Comparison of ENCODE assay signal across 9 cellular contexts in genomic region chr16:55464375-55464774, GRCh38. TPM values are rescaled to one million over a fixed set of nuclear protein-coding genes. Genes with fewer than 3 reads are reported as not detected.
"Had no signal": no experiment of that assay in that cellular context is flagged by ENCODE, and none has a peak within 500 bp of the region (broad histone marks: within the 10 kb centered on the region; RNA-seq: fewer than 3 reads in every experiment).

No MANE protein-coding gene starts in this region.

- H3K27ac Mint-ChIP-seq: activated CD4-positive, alpha-beta memory T cell treated with anti-CD3 and anti-CD28 coated beads, Interleukin-2, amount 10 ng/mL, durations not matched to agents 7 days and 5 days; activated naive CD4-positive, alpha-beta T cell treated with anti-CD3 and anti-CD28 coated beads for 36 hours; activated naive CD8-positive, alpha-beta T cell treated with anti-CD3 and anti-CD28 coated beads for 36 hours; activated T-cell treated with anti-CD3 and anti-CD28 coated beads, Interleukin-2, amount 50 U/mL, for 72 hours; activated T-helper 17 cell treated with anti-CD3 and anti-CD28 coated beads, Interleukin-2, amount 50 U/mL, for 72 hours; T-cell; T-helper 17 cell had no signal

- H3K9me3 Mint-ChIP-seq: activated CD4-positive, alpha-beta memory T cell treated with anti-CD3 and anti-CD28 coated beads, Interleukin-2, amount 10 ng/mL, durations not matched to agents 7 days and 5 days; activated naive CD4-positive, alpha-beta T cell treated with anti-CD3 and anti-CD28 coated beads for 36 hours; activated naive CD8-positive, alpha-beta T cell treated with anti-CD3 and anti-CD28 coated beads for 36 hours; activated T-cell treated with anti-CD3 and anti-CD28 coated beads, Interleukin-2, amount 50 U/mL, for 72 hours; activated T-helper 17 cell treated with anti-CD3 and anti-CD28 coated beads, Interleukin-2, amount 50 U/mL, for 72 hours; T-cell had no signal

- H3K27me3 Mint-ChIP-seq: activated CD4-positive, alpha-beta memory T cell treated with anti-CD3 and anti-CD28 coated beads, Interleukin-2, amount 10 ng/mL, durations not matched to agents 7 days and 5 days; activated T-helper 17 cell treated with anti-CD3 and anti-CD28 coated beads, Interleukin-2, amount 50 U/mL, for 72 hours had no signal

- H3K4me3 Mint-ChIP-seq: activated CD4-positive, alpha-beta memory T cell treated with anti-CD3 and anti-CD28 coated beads, Interleukin-2, amount 10 ng/mL, durations not matched to agents 7 days and 5 days; activated naive CD4-positive, alpha-beta T cell treated with anti-CD3 and anti-CD28 coated beads for 36 hours; activated naive CD8-positive, alpha-beta T cell treated with anti-CD3 and anti-CD28 coated beads for 36 hours; activated T-cell treated with anti-CD3 and anti-CD28 coated beads, Interleukin-2, amount 50 U/mL, for 72 hours; activated T-helper 17 cell treated with anti-CD3 and anti-CD28 coated beads, Interleukin-2, amount 50 U/mL, for 72 hours; T-cell; T-helper 17 cell had no signal

- DNase-seq: NCI-H524 treated with DMSO at 0.1 percent for 48 hours had no signal

- H3K36me3 Mint-ChIP-seq: activated naive CD8-positive, alpha-beta T cell treated with anti-CD3 and anti-CD28 coated beads for 36 hours; T-cell had no signal

- H3K4me1 Mint-ChIP-seq: activated CD4-positive, alpha-beta memory T cell treated with anti-CD3 and anti-CD28 coated beads, Interleukin-2, amount 10 ng/mL, durations not matched to agents 7 days and 5 days; activated naive CD8-positive, alpha-beta T cell treated with anti-CD3 and anti-CD28 coated beads for 36 hours; activated T-helper 17 cell treated with anti-CD3 and anti-CD28 coated beads, Interleukin-2, amount 50 U/mL, for 72 hours had no signal

RNA-seq across cellular contexts. Expression of gene MMP2, which starts 14.6 kb away (rescaled TPM):
- total RNA-seq: activated CD8-positive, alpha-beta memory T cell treated with anti-CD3 and anti-CD28 coated beads for 36 hours; activated naive CD4-positive, alpha-beta T cell treated with anti-CD3 and anti-CD28 coated beads for 36 hours; activated naive CD8-positive, alpha-beta T cell treated with anti-CD3 and anti-CD28 coated beads for 36 hours; activated T-cell treated with anti-CD3 and anti-CD28 coated beads, Interleukin-2, amount 50 U/mL, for 72 hours; activated T-helper 17 cell treated with anti-CD3 and anti-CD28 coated beads, Interleukin-2, amount 50 U/mL, for 72 hours; T-helper 17 cell had no signal
